In the genomic region with DNA sequence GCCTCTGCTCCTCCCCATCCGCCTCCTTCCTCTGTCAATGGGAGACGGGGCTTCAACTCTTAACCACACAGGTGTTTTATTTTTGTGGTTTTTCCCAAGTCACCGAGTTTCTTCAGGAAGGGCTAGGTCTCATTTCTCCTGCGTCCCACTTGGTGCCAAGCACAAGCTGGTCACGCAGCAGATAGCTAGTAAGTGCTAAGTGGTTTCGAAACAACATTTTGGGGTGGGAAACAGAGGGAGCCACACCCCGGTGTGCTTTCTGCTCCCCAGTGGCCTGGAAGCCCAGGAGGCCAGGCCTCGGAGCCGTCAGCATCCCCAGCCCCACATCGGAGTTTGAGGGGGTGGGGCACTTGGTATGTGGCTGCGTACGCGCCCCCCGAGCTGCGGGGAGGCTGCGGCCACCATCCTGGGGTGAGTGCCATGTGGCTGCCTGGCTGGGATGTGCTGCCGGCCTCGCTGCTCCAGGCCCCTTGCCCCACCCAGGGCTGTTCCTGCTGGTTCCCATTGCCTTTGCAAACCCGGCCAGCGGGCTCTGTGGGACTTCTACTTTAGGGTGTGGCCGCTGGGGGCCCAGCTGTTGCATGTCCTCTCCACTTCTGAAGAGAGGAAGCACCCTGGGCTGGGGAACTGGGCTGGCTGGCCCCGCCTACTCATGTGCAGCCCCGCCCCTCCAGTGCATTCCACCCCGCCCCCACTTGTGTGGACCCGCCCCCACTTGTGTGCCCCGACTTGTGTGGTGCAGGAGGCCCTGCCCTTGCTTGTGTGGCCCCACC, we compare ENCODE assay signal across 8 cellular contexts. TPM values are rescaled to one million over a fixed set of nuclear protein-coding genes. Genes with fewer than 3 reads are reported as not detected.
A peak's percentile ranks its signal among the peaks of the same experiment; 100 is the strongest.
DNase-seq lines count a peak whose midpoint lies in the region; ATAC-seq and TF ChIP-seq lines count a peak whose summit lies in the region.

No MANE protein-coding gene starts in this region.

- H2BK120ac ChIP-seq in mesenchymal stem cell (ENCODE audit: low read depth, low read length) = no peak overlapping the region

- no peaks in the 10 kb centered on the region for H3K36me3 ChIP-seq in CD4-positive, alpha-beta memory T cell (ENCODE audit: insufficient read depth, low read length)
- peaks cover 23% of the 10 kb centered on the region for H3K36me3 ChIP-seq in adipocyte (ENCODE audit: control insufficient read depth, insufficient read depth, low read length, severe bottlenecking)
- H3K36me3 ChIP-seq in mesenchymal stem cell (ENCODE audit: control insufficient read depth in 1 of 2, insufficient read depth in 2 of 2, low read depth in 1 of 2, low read length in 2 of 2) = peaks cover 22 to 89% of the 10 kb centered on the region in 2 experiments

- peak overlapping the region; percentile 61 for H4K8ac ChIP-seq in mesenchymal stem cell (ENCODE audit: low read length)

- H2AFZ ChIP-seq in mesenchymal stem cell (ENCODE audit: low read depth, low read length) = no peak overlapping the region

- H3K27ac ChIP-seq in CD4-positive, alpha-beta memory T cell (ENCODE audit: low read depth, low read length) = no peak overlapping the region
- H3K27ac ChIP-seq in mesenchymal stem cell (ENCODE audit: low read length, poor library complexity, severe bottlenecking) = no peak overlapping the region

- TF ChIP-seq POLR2A in NB4 (IDR thresholded peaks at IDR 0.05; ENCODE audit: extremely low read depth, insufficient read length) = no peak

- intact Hi-C loops in CD4-positive, alpha-beta memory T cell (cut with micrococcal nuclease) = loop anchor here (10.0 kb wide), 1 partner anchor 834 kb away; a partner anchor contains a TSS

- no peak overlapping the region for H3K23ac ChIP-seq in mesenchymal stem cell (ENCODE audit: low read length in 2 of 2)

- H3K9me3 ChIP-seq in CD4-positive, alpha-beta memory T cell (ENCODE audit: control insufficient read depth in 1 of 2, low read length in 2 of 2) = no peaks in the 10 kb centered on the region
- no peaks in the 10 kb centered on the region for H3K9me3 ChIP-seq in adipocyte (ENCODE audit: control insufficient read depth, low read length)
- H3K9me3 ChIP-seq in mesenchymal stem cell (ENCODE audit: control insufficient read depth, low read length) = no peaks in the 10 kb centered on the region

- no peak overlapping the region for H3K4me3 Mint-ChIP-seq in CD4-positive, alpha-beta memory T cell

- WGBS in mesenchymal stem cell = 77% methylated on average over 21 of the region's 26 CpGs

- POLR2A ChIA-PET in CD4-positive, alpha-beta memory T cell (lab: Charles Lee; ENCODE audit: partially characterized antibody) = no interaction called here

- no peaks in the 10 kb centered on the region for H3K36me3 Mint-ChIP-seq in CD4-positive, alpha-beta memory T cell

- peak overlapping the region in 2 of 7 donors; percentile 11 to 42 for H3K27ac Mint-ChIP-seq in CD4-positive, alpha-beta memory T cell

- H3K9me3 Mint-ChIP-seq in CD4-positive, alpha-beta memory T cell = no peaks in the 10 kb centered on the region

- H3K14ac ChIP-seq in mesenchymal stem cell (ENCODE audit: low read length in 2 of 2) = no peak overlapping the region

- no peaks in the 10 kb centered on the region for H3K27me3 Mint-ChIP-seq in CD4-positive, alpha-beta memory T cell

- peak overlapping the region in 1 of 2 experiments; percentile 65 for H3K4ac ChIP-seq in mesenchymal stem cell (ENCODE audit: low read depth in 1 of 2, low read length in 2 of 2)

- no peak for ATAC-seq in GM18520 (IDR thresholded peaks at IDR 0.05; ENCODE audit: unreplicated experiment)
- ATAC-seq in GM19395 (IDR thresholded peaks at IDR 0.05; ENCODE audit: unreplicated experiment) = no peak

- no peaks in the 10 kb centered on the region for H3K27me3 ChIP-seq in CD4-positive, alpha-beta memory T cell (ENCODE audit: insufficient read depth, low read length)
- H3K27me3 ChIP-seq in adipocyte (replicated peaks; ENCODE audit: control insufficient read depth, insufficient read depth, low read length) (no peaks in the 10 kb centered on the region), mesenchymal stem cell (ENCODE audit: control insufficient read depth in 1 of 2, insufficient read depth in 1 of 2, low read length in 2 of 2) (no peaks in the 10 kb centered on the region)

- no peak overlapping the region for H2BK15ac ChIP-seq in mesenchymal stem cell (ENCODE audit: low read depth, poor library complexity, severe bottlenecking)

- H4K91ac ChIP-seq in mesenchymal stem cell (ENCODE audit: low read length) = peak overlapping the region; percentile 91

- H3K4me2 ChIP-seq in mesenchymal stem cell (ENCODE audit: low read length, poor library complexity, severe bottlenecking) = no peak overlapping the region

- TF ChIP-seq CTCF in NB4 (IDR thresholded peaks at IDR 0.05; ENCODE audit: low read depth, low read length) = no peak

- no peak overlapping the region for H3K9ac ChIP-seq in adipocyte (ENCODE audit: low read length)
- H3K9ac ChIP-seq in mesenchymal stem cell (ENCODE audit: low read length) = no peak overlapping the region

- peaks cover 47% of the 10 kb centered on the region for H3K79me1 ChIP-seq in mesenchymal stem cell (replicated peaks; ENCODE audit: low read length, poor library complexity, severe bottlenecking)

- peak overlapping the region; percentile 28 to 58 for H3K18ac ChIP-seq in mesenchymal stem cell (ENCODE audit: low read depth in 1 of 2, low read length in 2 of 2)

- peaks cover 24% of the 10 kb centered on the region for H3K4me1 ChIP-seq in CD4-positive, alpha-beta memory T cell (ENCODE audit: insufficient read depth, low read length)
- H3K4me1 ChIP-seq in adipocyte (ENCODE audit: control insufficient read depth, insufficient read depth, low read length) = peaks cover 24% of the 10 kb centered on the region
- peaks cover 42% of the 10 kb centered on the region for H3K4me1 ChIP-seq in mesenchymal stem cell (ENCODE audit: control insufficient read depth, insufficient read depth, low read depth, low read length)

- no peak overlapping the region for H2AK5ac ChIP-seq in mesenchymal stem cell (ENCODE audit: low read length, severe bottlenecking)

- no peak overlapping the region for H2BK5ac ChIP-seq in mesenchymal stem cell (ENCODE audit: low read depth, low read length, poor library complexity, severe bottlenecking)

- no peak overlapping the region for H3K4me3 ChIP-seq in CD4-positive, alpha-beta memory T cell (ENCODE audit: low read length in 2 of 2)
- H3K4me3 ChIP-seq in NB4 (ENCODE audit: low read depth, low read length) (no peak overlapping the region), adipocyte (ENCODE audit: low read length) (no peak overlapping the region), mesenchymal stem cell (ENCODE audit: insufficient read depth in 1 of 2, low read depth in 1 of 2, low read length in 2 of 2) (no peak overlapping the region)

- H2BK12ac ChIP-seq in mesenchymal stem cell (ENCODE audit: low read length in 2 of 2) = peak overlapping the region; percentile 18 to 50

- peaks cover 13 to 41% (median 29%) of the 10 kb centered on the region in 4 donors for H3K4me1 Mint-ChIP-seq in CD4-positive, alpha-beta memory T cell

- CTCF ChIA-PET in CD4-positive, alpha-beta memory T cell (lab: Charles Lee; ENCODE audit: partially characterized antibody) = interaction anchor here (1.0 kb wide), 1 partner anchor 67 kb away, joined by 4 read pairs; no protein-coding TSS in a partner anchor

- DNase-seq in CD4-positive, alpha-beta memory T cell = peak in 4 of 5 donors; percentile 23 to 52 (median 28)
- DNase-seq in NB4 (ENCODE audit: low read depth) = peak; percentile 77
- peak; percentile 8 for DNase-seq in adipocyte (ENCODE audit: low read depth)
- DNase-seq in mesenchymal stem cell = peak; percentile 20
- DNase-seq in NCI-H1436 (lab: John Stamatoyannopoulos, UW) = no peak
- no peak for DNase-seq in DMS114 treated with DMSO at 0.1 percent for 48 hours (lab: John Stamatoyannopoulos, UW; ENCODE audit: unreplicated experiment)

RNA-seq across cellular contexts. Expression of a gene that starts 55.6 kb away (rescaled TPM):
- 1 to 10 TPM; 5.4 to 7.2 TPM for total RNA-seq in CD4-positive, alpha-beta memory T cell
- polyA plus RNA-seq in CD4-positive, alpha-beta memory T cell = 1 to 10 TPM; 2.1 to 5.6 TPM
- polyA plus RNA-seq in mesenchymal stem cell (2013, experiment 1 of 2) = 20.5 TPM
- 20.4 TPM for polyA plus RNA-seq in mesenchymal stem cell (2013, experiment 2 of 2)

Comparison
In these comparisons a context has a peak if more than half of its experiments do, and no peak if none do; other contexts are left out.
1. DNase-seq: peak in CD4-positive, alpha-beta memory T cell (4 of 5), NB4 (single experiment), adipocyte (single experiment) and mesenchymal stem cell (single experiment); none in NCI-H1436 (single experiment) and DMS114 treated with DMSO at 0.1 percent for 48 hours (single experiment).